2 cellular contexts compared by ENCODE assay signal in genomic region chr1:51907079-51907702, GRCh38.
TF ChIP-seq lines count a peak whose summit lies in the region.

No MANE protein-coding gene starts in this region.

TF ChIP-seq in IMR-90, 13 proteins besides CTCF, POLR2A, EP300 and RAD21 (continued from another document):
- peak; percentile 91 for TF ChIP-seq CEBPB (IDR thresholded peaks at IDR 0.05; ENCODE audit: low read depth, low read length)

TF ChIP-seq in SK-N-SH treated with all-trans-retinoic acid at 6 μM for 48 hours, 23 proteins besides CTCF, POLR2A, EP300 and RAD21:
- TF ChIP-seq PATZ1 (CRISPR knock-in tag; IDR thresholded peaks at IDR 0.05; ENCODE audit: borderline replicate concordance) (no peak), ZNF70 (CRISPR knock-in tag; IDR thresholded peaks at IDR 0.05) (no peak)
